Comparison of ENCODE assay signal across 27 cellular contexts in genomic region chr10:33161550-33162247, GRCh38.
"Had no signal": no experiment of that assay in that cellular context is flagged by ENCODE, and none has a peak within 500 bp of the region (broad histone marks: within the 10 kb centered on the region; RNA-seq: fewer than 3 reads in every experiment).

No MANE protein-coding gene starts in this region.

- ATAC-seq: naive thymus-derived CD4-positive, alpha-beta T cell; natural killer cell; pancreas; right cardiac atrium; stimulated activated effector memory CD8-positive, alpha-beta T cell treated with anti-CD3 and anti-CD28 coated beads, Interleukin-12 subunit alpha, Interleukin-12 subunit beta, amount 100 ng/mL, for 72 hours had no signal

- H2AFZ ChIP-seq: neural progenitor cell had no signal

- H3K9me3 ChIP-seq: pancreas, prostate gland, right lobe of liver, sigmoid colon, stomach, thoracic aorta, thyroid gland, tibial nerve, upper lobe of left lung, uterus had no signal

- H3K9ac ChIP-seq: neural progenitor cell had no signal

- H3K36me3 ChIP-seq: neural progenitor cell, pancreas, prostate gland, right lobe of liver, sigmoid colon, stomach, thoracic aorta, thyroid gland, tibial nerve, upper lobe of left lung, uterus had no signal

- H3K4me1 ChIP-seq: neural progenitor cell, prostate gland, sigmoid colon, thyroid gland, uterus had no signal

- H3K9me3 Mint-ChIP-seq: naive thymus-derived CD4-positive, alpha-beta T cell; natural killer cell; nephron; neural progenitor cell; stimulated activated effector memory CD8-positive, alpha-beta T cell treated with anti-CD3 and anti-CD28 coated beads, Interleukin-12 subunit alpha, Interleukin-12 subunit beta, amount 100 ng/mL, for 72 hours; stimulated activated naive B cell treated with anti-CD40 and anti-IgM and Interleukin-4, amounts not matched to agents 10 μg/mL and 1 μg/mL and 100 μg/mL, for 72 hours; stimulated activated naive CD8-positive, alpha-beta T cell treated with anti-CD3 and anti-CD28 coated beads, Interleukin-15, Interleukin-2, amounts not matched to agents 100 ng/mL and 50 ng/mL, for 24 hours had no signal

- H3K4me1 Mint-ChIP-seq: natural killer cell; nephron; stimulated activated effector memory CD8-positive, alpha-beta T cell treated with anti-CD3 and anti-CD28 coated beads, Interleukin-12 subunit alpha, Interleukin-12 subunit beta, amount 100 ng/mL, for 72 hours; stimulated activated naive B cell treated with anti-CD40 and anti-IgM and Interleukin-4, amounts not matched to agents 10 μg/mL and 1 μg/mL and 100 μg/mL, for 72 hours had no signal

- H3K4me3 Mint-ChIP-seq: naive thymus-derived CD4-positive, alpha-beta T cell; natural killer cell; nephron; neural progenitor cell; stimulated activated effector memory CD8-positive, alpha-beta T cell treated with anti-CD3 and anti-CD28 coated beads, Interleukin-12 subunit alpha, Interleukin-12 subunit beta, amount 100 ng/mL, for 72 hours; stimulated activated naive B cell treated with anti-CD40 and anti-IgM and Interleukin-4, amounts not matched to agents 10 μg/mL and 1 μg/mL and 100 μg/mL, for 72 hours; stimulated activated naive CD8-positive, alpha-beta T cell treated with anti-CD3 and anti-CD28 coated beads, Interleukin-15, Interleukin-2, amounts not matched to agents 100 ng/mL and 50 ng/mL, for 24 hours had no signal

- H3K27ac ChIP-seq: neural progenitor cell, pancreas, prostate gland, sigmoid colon, stomach, thoracic aorta, thyroid gland, tibial nerve, upper lobe of left lung, uterus had no signal

- DNase-seq: naive thymus-derived CD4-positive, alpha-beta T cell; natural killer cell; occipital lobe; pancreas; retina; right cardiac atrium; right lobe of liver; sigmoid colon; stimulated activated CD4-positive, alpha-beta T cell treated with anti-CD3 and anti-CD28 coated beads, Interleukin-15, amount 100 ng/mL, for 24 hours; stimulated activated CD4-positive, alpha-beta T cell treated with anti-CD3 and anti-CD28 coated beads, Interleukin-2, amount 100 ng/mL, for 24 hours; stimulated activated CD4-positive, alpha-beta T cell treated with anti-CD3 and anti-CD28 coated beads, Interleukin-2, amount 100 ng/mL, for 48 hours; stimulated activated CD4-positive, alpha-beta T cell treated with anti-CD3 and anti-CD28 coated beads, Interleukin-4, amount 100 ng/mL, for 24 hours; stimulated activated naive B cell treated with anti-CD40 and anti-IgM and Interleukin-4, amounts not matched to agents 10 μg/mL and 1 μg/mL and 100 μg/mL, for 72 hours; stimulated activated naive CD4-positive, alpha-beta T cell treated with Interleukin-2 at 50 U/mL for 16 hours; stomach; thyroid gland; trophoblast cell; upper lobe of left lung; uterus had no signal

- H3K4me2 ChIP-seq: neural progenitor cell had no signal

- H3K27me3 ChIP-seq: neural progenitor cell, pancreas, right lobe of liver, sigmoid colon, stomach, thyroid gland, tibial nerve, upper lobe of left lung, uterus had no signal

- H3K4me3 ChIP-seq: neural progenitor cell, pancreas, prostate gland, right lobe of liver, sigmoid colon, stomach, thoracic aorta, thyroid gland, tibial nerve, upper lobe of left lung, uterus had no signal

- H3K27ac Mint-ChIP-seq: naive thymus-derived CD4-positive, alpha-beta T cell; natural killer cell; nephron; neural progenitor cell; stimulated activated effector memory CD8-positive, alpha-beta T cell treated with anti-CD3 and anti-CD28 coated beads, Interleukin-12 subunit alpha, Interleukin-12 subunit beta, amount 100 ng/mL, for 72 hours; stimulated activated naive B cell treated with anti-CD40 and anti-IgM and Interleukin-4, amounts not matched to agents 10 μg/mL and 1 μg/mL and 100 μg/mL, for 72 hours; stimulated activated naive CD8-positive, alpha-beta T cell treated with anti-CD3 and anti-CD28 coated beads, Interleukin-15, Interleukin-2, amounts not matched to agents 100 ng/mL and 50 ng/mL, for 24 hours had no signal

- FAIRE-seq: pancreas, small intestine had no signal

- H3K36me3 Mint-ChIP-seq: naive thymus-derived CD4-positive, alpha-beta T cell; natural killer cell; neural progenitor cell; stimulated activated effector memory CD8-positive, alpha-beta T cell treated with anti-CD3 and anti-CD28 coated beads, Interleukin-12 subunit alpha, Interleukin-12 subunit beta, amount 100 ng/mL, for 72 hours; stimulated activated naive B cell treated with anti-CD40 and anti-IgM and Interleukin-4, amounts not matched to agents 10 μg/mL and 1 μg/mL and 100 μg/mL, for 72 hours had no signal
